ENCODE assay signal across 1 cellular context in the genomic region with DNA sequence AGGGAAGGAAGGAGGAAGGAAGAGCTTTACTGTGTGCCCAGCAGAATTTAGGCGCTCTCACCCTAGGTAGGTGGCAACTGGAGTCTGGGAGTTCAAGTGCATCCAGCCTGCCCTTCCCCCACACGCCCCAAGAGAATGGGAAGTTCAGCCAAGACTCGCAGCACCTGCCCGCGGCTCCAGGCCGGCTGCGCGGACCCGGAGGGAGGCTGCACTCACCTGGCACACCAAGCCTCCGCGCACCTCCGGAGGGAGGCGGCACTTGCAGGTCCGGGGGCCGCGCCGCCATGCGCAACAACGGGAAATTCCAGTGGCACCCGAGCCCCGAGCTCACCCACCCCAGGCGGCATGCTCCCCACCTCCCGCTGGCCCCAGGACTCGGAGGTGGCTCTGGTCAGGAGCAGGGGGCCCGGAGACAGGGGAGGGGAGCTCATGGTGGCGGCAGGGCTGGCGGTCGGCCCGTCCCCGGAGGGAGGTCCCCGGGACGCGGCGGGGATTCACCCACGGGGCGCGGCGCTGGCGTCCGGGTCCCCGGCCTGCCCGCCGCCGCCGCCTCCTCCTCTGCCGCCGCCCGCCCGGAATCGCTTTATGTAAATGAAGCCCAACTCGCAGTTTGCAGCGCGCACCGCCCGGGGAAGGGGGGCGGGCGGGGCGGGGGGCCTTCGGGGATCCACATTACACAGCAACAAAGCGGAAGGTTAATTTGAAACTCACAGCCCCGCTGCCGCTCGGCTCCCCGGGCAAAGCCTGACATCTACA.
TF ChIP-seq lines count a peak whose summit lies in the region.

A gene with protein sequence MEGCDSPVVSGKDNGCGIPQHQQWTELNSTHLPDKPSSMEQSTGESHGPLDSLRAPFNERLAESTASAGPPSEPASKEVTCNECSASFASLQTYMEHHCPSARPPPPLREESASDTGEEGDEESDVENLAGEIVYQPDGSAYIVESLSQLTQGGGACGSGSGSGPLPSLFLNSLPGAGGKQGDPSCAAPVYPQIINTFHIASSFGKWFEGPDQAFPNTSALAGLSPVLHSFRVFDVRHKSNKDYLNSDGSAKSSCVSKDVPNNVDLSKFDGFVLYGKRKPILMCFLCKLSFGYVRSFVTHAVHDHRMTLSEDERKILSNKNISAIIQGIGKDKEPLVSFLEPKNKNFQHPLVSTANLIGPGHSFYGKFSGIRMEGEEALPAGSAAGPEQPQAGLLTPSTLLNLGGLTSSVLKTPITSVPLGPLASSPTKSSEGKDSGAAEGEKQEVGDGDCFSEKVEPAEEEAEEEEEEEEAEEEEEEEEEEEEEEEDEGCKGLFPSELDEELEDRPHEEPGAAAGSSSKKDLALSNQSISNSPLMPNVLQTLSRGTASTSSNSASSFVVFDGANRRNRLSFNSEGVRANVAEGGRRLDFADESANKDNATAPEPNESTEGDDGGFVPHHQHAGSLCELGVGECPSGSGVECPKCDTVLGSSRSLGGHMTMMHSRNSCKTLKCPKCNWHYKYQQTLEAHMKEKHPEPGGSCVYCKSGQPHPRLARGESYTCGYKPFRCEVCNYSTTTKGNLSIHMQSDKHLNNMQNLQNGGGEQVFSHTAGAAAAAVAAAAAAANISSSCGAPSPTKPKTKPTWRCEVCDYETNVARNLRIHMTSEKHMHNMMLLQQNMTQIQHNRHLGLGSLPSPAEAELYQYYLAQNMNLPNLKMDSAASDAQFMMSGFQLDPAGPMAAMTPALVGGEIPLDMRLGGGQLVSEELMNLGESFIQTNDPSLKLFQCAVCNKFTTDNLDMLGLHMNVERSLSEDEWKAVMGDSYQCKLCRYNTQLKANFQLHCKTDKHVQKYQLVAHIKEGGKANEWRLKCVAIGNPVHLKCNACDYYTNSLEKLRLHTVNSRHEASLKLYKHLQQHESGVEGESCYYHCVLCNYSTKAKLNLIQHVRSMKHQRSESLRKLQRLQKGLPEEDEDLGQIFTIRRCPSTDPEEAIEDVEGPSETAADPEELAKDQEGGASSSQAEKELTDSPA (N-terminal part only) (minus strand): TSS at position 593 of the 756 bp plus-strand sequence. CDS start 87,983 bp downstream, outside the sequence.

TF ChIP-seq in GM23338, 12 proteins besides CTCF, POLR2A, EP300 and RAD21 (continued from another document):
- TF ChIP-seq, protein P1, sequence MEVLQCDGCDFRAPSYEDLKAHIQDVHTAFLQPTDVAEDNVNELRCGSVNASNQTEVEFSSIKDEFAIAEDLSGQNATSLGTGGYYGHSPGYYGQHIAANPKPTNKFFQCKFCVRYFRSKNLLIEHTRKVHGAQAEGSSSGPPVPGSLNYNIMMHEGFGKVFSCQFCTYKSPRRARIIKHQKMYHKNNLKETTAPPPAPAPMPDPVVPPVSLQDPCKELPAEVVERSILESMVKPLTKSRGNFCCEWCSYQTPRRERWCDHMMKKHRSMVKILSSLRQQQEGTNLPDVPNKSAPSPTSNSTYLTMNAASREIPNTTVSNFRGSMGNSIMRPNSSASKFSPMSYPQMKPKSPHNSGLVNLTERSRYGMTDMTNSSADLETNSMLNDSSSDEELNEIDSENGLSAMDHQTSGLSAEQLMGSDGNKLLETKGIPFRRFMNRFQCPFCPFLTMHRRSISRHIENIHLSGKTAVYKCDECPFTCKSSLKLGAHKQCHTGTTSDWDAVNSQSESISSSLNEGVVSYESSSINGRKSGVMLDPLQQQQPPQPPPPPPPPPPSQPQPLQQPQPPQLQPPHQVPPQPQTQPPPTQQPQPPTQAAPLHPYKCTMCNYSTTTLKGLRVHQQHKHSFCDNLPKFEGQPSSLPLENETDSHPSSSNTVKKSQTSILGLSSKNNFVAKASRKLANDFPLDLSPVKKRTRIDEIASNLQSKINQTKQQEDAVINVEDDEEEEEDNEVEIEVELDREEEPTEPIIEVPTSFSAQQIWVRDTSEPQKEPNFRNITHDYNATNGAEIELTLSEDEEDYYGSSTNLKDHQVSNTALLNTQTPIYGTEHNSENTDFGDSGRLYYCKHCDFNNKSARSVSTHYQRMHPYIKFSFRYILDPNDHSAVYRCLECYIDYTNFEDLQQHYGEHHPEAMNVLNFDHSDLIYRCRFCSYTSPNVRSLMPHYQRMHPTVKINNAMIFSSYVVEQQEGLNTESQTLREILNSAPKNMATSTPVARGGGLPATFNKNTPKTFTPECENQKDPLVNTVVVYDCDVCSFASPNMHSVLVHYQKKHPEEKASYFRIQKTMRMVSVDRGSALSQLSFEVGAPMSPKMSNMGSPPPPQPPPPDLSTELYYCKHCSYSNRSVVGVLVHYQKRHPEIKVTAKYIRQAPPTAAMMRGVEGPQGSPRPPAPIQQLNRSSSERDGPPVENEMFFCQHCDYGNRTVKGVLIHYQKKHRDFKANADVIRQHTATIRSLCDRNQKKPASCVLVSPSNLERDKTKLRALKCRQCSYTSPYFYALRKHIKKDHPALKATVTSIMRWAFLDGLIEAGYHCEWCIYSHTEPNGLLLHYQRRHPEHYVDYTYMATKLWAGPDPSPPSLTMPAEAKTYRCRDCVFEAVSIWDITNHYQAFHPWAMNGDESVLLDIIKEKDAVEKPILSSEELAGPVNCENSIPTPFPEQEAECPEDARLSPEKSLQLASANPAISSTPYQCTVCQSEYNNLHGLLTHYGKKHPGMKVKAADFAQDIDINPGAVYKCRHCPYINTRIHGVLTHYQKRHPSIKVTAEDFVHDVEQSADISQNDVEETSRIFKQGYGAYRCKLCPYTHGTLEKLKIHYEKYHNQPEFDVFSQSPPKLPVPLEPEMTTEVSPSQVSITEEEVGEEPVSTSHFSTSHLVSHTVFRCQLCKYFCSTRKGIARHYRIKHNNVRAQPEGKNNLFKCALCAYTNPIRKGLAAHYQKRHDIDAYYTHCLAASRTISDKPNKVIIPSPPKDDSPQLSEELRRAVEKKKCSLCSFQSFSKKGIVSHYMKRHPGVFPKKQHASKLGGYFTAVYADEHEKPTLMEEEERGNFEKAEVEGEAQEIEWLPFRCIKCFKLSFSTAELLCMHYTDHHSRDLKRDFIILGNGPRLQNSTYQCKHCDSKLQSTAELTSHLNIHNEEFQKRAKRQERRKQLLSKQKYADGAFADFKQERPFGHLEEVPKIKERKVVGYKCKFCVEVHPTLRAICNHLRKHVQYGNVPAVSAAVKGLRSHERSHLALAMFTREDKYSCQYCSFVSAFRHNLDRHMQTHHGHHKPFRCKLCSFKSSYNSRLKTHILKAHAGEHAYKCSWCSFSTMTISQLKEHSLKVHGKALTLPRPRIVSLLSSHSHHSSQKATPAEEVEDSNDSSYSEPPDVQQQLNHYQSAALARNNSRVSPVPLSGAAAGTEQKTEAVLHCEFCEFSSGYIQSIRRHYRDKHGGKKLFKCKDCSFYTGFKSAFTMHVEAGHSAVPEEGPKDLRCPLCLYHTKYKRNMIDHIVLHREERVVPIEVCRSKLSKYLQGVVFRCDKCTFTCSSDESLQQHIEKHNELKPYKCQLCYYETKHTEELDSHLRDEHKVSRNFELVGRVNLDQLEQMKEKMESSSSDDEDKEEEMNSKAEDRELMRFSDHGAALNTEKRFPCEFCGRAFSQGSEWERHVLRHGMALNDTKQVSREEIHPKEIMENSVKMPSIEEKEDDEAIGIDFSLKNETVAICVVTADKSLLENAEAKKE (CRISPR knock-in tag; IDR thresholded peaks at IDR 0.05), result no peak
- no peak for TF ChIP-seq POLR2AphosphoS5 (IDR thresholded peaks at IDR 0.05; ENCODE audit: low read depth)
TF ChIP-seq in GM23338: peak in this region for 0.
